8 cellular contexts compared by ENCODE assay signal in the genomic region with DNA sequence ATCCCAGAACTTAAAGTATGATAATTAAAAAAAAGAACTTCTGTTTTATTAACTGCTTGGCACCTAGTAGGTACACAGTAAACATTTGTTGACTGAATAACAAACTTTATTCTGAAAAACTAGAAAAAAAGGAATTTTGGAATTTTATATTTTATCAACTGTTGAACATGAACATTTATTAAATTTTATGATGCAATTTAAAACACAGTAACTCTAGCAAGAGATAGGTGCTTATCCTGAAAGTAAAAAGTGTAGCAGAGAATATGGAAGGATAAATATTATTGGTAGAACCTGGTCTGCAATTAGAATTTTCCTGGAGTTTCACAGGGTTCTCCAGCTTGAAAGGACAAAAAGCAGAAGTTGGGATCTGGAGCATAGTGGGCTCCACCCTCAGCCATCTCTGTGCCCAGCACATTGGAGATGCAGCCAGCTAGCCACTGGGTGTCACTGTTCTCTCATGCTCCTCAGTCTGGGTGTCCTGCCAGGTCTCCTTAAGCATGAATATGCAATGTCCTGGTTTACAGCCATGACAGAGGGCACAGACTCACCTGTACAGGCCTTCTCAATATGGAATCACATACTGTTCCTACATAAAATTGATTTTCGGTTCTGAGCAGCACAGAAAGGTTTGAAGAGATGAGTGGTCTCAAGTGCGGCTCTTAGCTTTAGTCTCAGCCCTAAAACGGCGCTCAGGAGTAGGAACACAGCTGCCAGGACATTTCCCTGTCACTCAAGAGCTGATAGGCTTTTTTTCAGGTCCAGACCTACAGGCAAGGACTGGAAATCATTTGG. TPM values are rescaled to one million over a fixed set of nuclear protein-coding genes. Genes with fewer than 3 reads are reported as not detected.
A peak's percentile ranks its signal among the peaks of the same experiment; 100 is the strongest.
DNase-seq lines count a peak whose midpoint lies in the region; ATAC-seq, FAIRE-seq and TF ChIP-seq lines count a peak whose summit lies in the region.

No MANE protein-coding gene starts in this region.

- no peak overlapping the region for H3K27ac ChIP-seq in left ventricle myocardium inferior (replicated peaks)

- POLR2A ChIA-PET in activated naive CD8-positive, alpha-beta T cell treated with anti-CD3 and anti-CD28 coated beads, Interleukin-2, amount 10 ng/mL, durations not matched to agents 7 days and 5 days (lab: Charles Lee), result no interaction called here

- FAIRE-seq in GM12892 (lab: Jason Lieb, UNC), result peak; percentile 92

- H3K9me3 ChIP-seq in left ventricle myocardium inferior (replicated peaks), result no peaks in the 10 kb centered on the region

- no peak for TF ChIP-seq POLR2A in GM12892 (IDR thresholded peaks at IDR 0.05; ENCODE audit: low read depth, low read length)

- H3K27me3 Mint-ChIP-seq in activated naive CD8-positive, alpha-beta T cell treated with anti-CD3 and anti-CD28 coated beads, Interleukin-2, amount 10 ng/mL, durations not matched to agents 7 days and 5 days, result peaks cover 43% of the 10 kb centered on the region

- no peaks in the 10 kb centered on the region for H3K36me3 Mint-ChIP-seq in activated naive CD8-positive, alpha-beta T cell treated with anti-CD3 and anti-CD28 coated beads, Interleukin-2, amount 10 ng/mL, durations not matched to agents 7 days and 5 days

- in situ Hi-C loops in SK-MEL-5 (cut with HindIII; ENCODE audit: low pct_unique_long_range_greater_than_20kb, low sequenced_read_pairs), result no loop called here

- ATAC-seq in HG02642 (IDR thresholded peaks at IDR 0.05; ENCODE audit: poor library complexity, unreplicated experiment), result peak; percentile 100
- peak; percentile 87 for ATAC-seq in activated naive CD8-positive, alpha-beta T cell treated with anti-CD3 and anti-CD28 coated beads, Interleukin-2, amount 10 ng/mL, durations not matched to agents 7 days and 5 days (ENCODE audit: low read depth)

- intact Hi-C loops in left ventricle myocardium inferior (cut with micrococcal nuclease), result no loop called here

- no peak overlapping the region for H3K4me3 Mint-ChIP-seq in activated naive CD8-positive, alpha-beta T cell treated with anti-CD3 and anti-CD28 coated beads, Interleukin-2, amount 10 ng/mL, durations not matched to agents 7 days and 5 days

- H3K9me3 Mint-ChIP-seq in activated naive CD8-positive, alpha-beta T cell treated with anti-CD3 and anti-CD28 coated beads, Interleukin-2, amount 10 ng/mL, durations not matched to agents 7 days and 5 days, result no peaks in the 10 kb centered on the region

- H3K4me3 ChIP-seq in left ventricle myocardium inferior (no peak overlapping the region), retinal pigment epithelial cell (ENCODE audit: low read length) (no peak overlapping the region)

- DNase-seq in GM12892 (ENCODE audit: insufficient read length) (peak; percentile 30), NCI-H1048 (lab: John Stamatoyannopoulos, UW) (peak; percentile 39), SK-MEL-5 (ENCODE audit: low read depth, low spot score) (peak; percentile 82), left ventricle myocardium inferior (peak; percentile 63), retinal pigment epithelial cell (ENCODE audit: low read depth) (peak; percentile 10), mesenteric fat pad (ENCODE audit: low spot score) (no peak)
- DNase-seq in activated naive CD8-positive, alpha-beta T cell treated with anti-CD3 and anti-CD28 coated beads, Interleukin-2, amount 10 ng/mL, durations not matched to agents 7 days and 5 days, result peak; percentile 37

- H3K36me3 ChIP-seq in left ventricle myocardium inferior, result no peaks in the 10 kb centered on the region

- no peak overlapping the region for H3K27ac Mint-ChIP-seq in activated naive CD8-positive, alpha-beta T cell treated with anti-CD3 and anti-CD28 coated beads, Interleukin-2, amount 10 ng/mL, durations not matched to agents 7 days and 5 days

- H3K27me3 ChIP-seq in left ventricle myocardium inferior (ENCODE audit: low read depth), result no peaks in the 10 kb centered on the region

- no peaks in the 10 kb centered on the region for H3K4me1 Mint-ChIP-seq in activated naive CD8-positive, alpha-beta T cell treated with anti-CD3 and anti-CD28 coated beads, Interleukin-2, amount 10 ng/mL, durations not matched to agents 7 days and 5 days

- H3K4me1 ChIP-seq in left ventricle myocardium inferior, result peaks cover 5% of the 10 kb centered on the region

- TF ChIP-seq CTCF in left ventricle myocardium inferior (IDR thresholded peaks at IDR 0.05; ENCODE audit: borderline replicate concordance) (peak; percentile 83), retinal pigment epithelial cell (conservative IDR thresholded peaks at IDR 0.05; ENCODE audit: low read depth, low read length) (peak; percentile 92)

RNA-seq across cellular contexts. Expression of a gene that starts 31.7 kb away (rescaled TPM):
- not detected for polyA plus RNA-seq in GM12892 (2012; ENCODE audit: missing spikeins)
- not detected in 2 replicates for total RNA-seq in SK-MEL-5 (2014; rRNA removed; shearing (Covaris generic))
- polyA plus RNA-seq in SK-MEL-5 (2015; cell fraction: cytosol; rRNA removed), result not detected in 2 replicates
- not detected in 2 replicates for polyA plus RNA-seq in SK-MEL-5 (2015; cell fraction: nucleus; rRNA removed)
- total RNA-seq in activated naive CD8-positive, alpha-beta T cell treated with anti-CD3 and anti-CD28 coated beads, Interleukin-2, amount 10 ng/mL, durations not matched to agents 7 days and 5 days, result not detected
- total RNA-seq in left ventricle myocardium inferior (10.1 TPM), mesenteric fat pad (0.93 TPM)
